In the genomic region with DNA sequence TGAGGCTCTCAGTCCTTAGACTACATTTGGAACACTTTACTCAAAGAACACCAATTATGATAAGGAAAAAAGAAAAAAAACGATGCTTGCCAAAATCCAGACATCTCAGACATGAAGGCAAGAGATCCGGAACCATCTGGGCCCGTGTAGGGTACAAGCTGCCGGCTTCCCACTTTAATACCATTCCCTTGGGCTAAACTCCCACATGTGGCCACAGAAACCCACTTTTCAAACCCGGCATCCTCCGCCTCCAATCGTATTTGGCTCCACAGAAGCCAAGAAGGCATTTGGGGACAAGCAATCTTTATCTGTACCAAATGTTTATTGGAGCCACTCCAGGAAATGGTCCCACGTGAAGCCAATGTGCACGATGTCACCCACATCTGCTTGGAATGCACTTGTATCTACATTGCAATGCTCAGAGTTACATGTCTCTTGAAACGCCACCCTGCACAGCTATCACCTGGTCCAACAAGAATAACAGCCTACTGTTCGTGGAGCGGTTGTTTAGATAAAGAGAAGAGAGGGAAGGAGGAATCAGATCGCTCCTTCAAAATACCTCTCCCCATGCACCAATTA, we compare ENCODE assay signal across 16 cellular contexts.
"Had no signal": no experiment of that assay in that cellular context is flagged by ENCODE, and none has a peak within 500 bp of the region (broad histone marks: within the 10 kb centered on the region; RNA-seq: fewer than 3 reads in every experiment).

No MANE protein-coding gene starts in this region.

- H3K27ac ChIP-seq: suprapubic skin, upper lobe of left lung had no signal

- H3K27me3 Mint-ChIP-seq: activated B cell treated with CpG ODN at 0.5 μM for 24 hours; activated CD8-positive, alpha-beta T cell treated with anti-CD3 and anti-CD28 coated beads for 36 hours; activated naive CD8-positive, alpha-beta T cell treated with anti-CD3 and anti-CD28 coated beads, Interleukin-2, amount 10 ng/mL, durations not matched to agents 7 days and 5 days; stimulated activated naive CD8-positive, alpha-beta T cell treated with anti-CD3 and anti-CD28 coated beads, Interleukin-15, Interleukin-2, amounts not matched to agents 100 ng/mL and 50 ng/mL, for 24 hours had no signal

- H3K4me3 Mint-ChIP-seq: activated B cell treated with CpG ODN at 0.5 μM for 24 hours; activated CD8-positive, alpha-beta T cell treated with anti-CD3 and anti-CD28 coated beads for 36 hours; activated naive CD8-positive, alpha-beta T cell treated with anti-CD3 and anti-CD28 coated beads, Interleukin-2, amount 10 ng/mL, durations not matched to agents 7 days and 5 days; neural crest cell; stimulated activated naive CD8-positive, alpha-beta T cell treated with anti-CD3 and anti-CD28 coated beads, Interleukin-15, Interleukin-2, amounts not matched to agents 100 ng/mL and 50 ng/mL, for 24 hours had no signal

- H3K4me3 ChIP-seq: dorsolateral prefrontal cortex, suprapubic skin, upper lobe of left lung had no signal

- H3K27ac Mint-ChIP-seq: activated B cell treated with CpG ODN at 0.5 μM for 24 hours; activated CD8-positive, alpha-beta T cell treated with anti-CD3 and anti-CD28 coated beads for 36 hours; activated naive CD8-positive, alpha-beta T cell treated with anti-CD3 and anti-CD28 coated beads, Interleukin-2, amount 10 ng/mL, durations not matched to agents 7 days and 5 days; activated T-helper 2 cell treated with anti-CD3 and anti-CD28 coated beads, Interferon-gamma antibody, Interleukin-2, Interleukin-4, amounts not matched to agents 10 μg/mL and 5 μg/mL and 100 μg/mL, durations not matched to agents 14 hours and 24 hours and 36 hours; stimulated activated naive CD8-positive, alpha-beta T cell treated with anti-CD3 and anti-CD28 coated beads, Interleukin-15, Interleukin-2, amounts not matched to agents 100 ng/mL and 50 ng/mL, for 24 hours had no signal

- H3K36me3 ChIP-seq: suprapubic skin, upper lobe of left lung had no signal

- DNase-seq: activated B cell treated with CpG ODN at 0.5 μM for 24 hours; activated CD4-positive, alpha-beta T cell treated with anti-CD3 and anti-CD28 coated beads for 4 hours; activated CD8-positive, alpha-beta T cell treated with anti-CD3 and anti-CD28 coated beads for 36 hours; activated naive CD4-positive, alpha-beta T cell treated with Interleukin-2 at 50 U/mL for 16 hours; activated naive CD8-positive, alpha-beta T cell treated with anti-CD3 and anti-CD28 coated beads, Interleukin-2, amount 10 ng/mL, durations not matched to agents 7 days and 5 days; activated T-cell treated with anti-CD3 and anti-CD28 coated beads, Interleukin-2, amount 50 U/mL, for 1 hour; caudate nucleus; retina; stimulated activated CD4-positive, alpha-beta T cell treated with anti-CD3 and anti-CD28 coated beads, Interleukin-2, amount 100 ng/mL, for 48 hours; upper lobe of left lung had no signal

- H3K9me3 Mint-ChIP-seq: activated B cell treated with CpG ODN at 0.5 μM for 24 hours; activated T-helper 2 cell treated with anti-CD3 and anti-CD28 coated beads, Interferon-gamma antibody, Interleukin-2, Interleukin-4, amounts not matched to agents 10 μg/mL and 5 μg/mL and 100 μg/mL, durations not matched to agents 14 hours and 24 hours and 36 hours; neural crest cell; stimulated activated naive CD8-positive, alpha-beta T cell treated with anti-CD3 and anti-CD28 coated beads, Interleukin-15, Interleukin-2, amounts not matched to agents 100 ng/mL and 50 ng/mL, for 24 hours had no signal

- H3K27me3 ChIP-seq: dorsolateral prefrontal cortex, suprapubic skin, upper lobe of left lung had no signal

- H3K9me3 ChIP-seq: suprapubic skin, upper lobe of left lung had no signal

- H3K4me1 Mint-ChIP-seq: neural crest cell had no signal

- ATAC-seq: activated CD8-positive, alpha-beta T cell treated with anti-CD3 and anti-CD28 coated beads for 36 hours; left lobe of liver had no signal
